In the genomic region with DNA sequence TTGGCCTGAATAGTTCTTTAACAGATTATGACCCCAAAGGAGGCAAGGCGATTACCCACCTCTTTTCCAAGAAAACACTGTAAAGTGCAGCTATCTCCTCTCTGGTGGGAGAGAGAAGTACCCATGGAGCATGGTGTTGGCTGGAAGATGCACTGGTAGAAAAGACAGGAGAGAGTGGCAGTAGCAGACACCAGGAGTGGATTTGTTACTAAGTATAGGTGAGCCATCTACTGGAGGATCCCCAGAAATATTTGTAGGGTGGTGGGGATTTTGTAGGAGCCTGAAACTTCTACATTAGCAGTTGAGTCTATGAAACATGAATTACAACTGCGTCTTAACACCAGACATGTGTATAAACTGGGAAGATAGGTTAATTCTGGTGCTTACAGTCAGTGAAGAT, we compare ENCODE assay signal across 1 cellular context.
TF ChIP-seq lines count a peak whose summit lies in the region.

No MANE protein-coding gene starts in this region.

TF ChIP-seq in GM23338, 12 proteins besides CTCF, POLR2A, EP300 and RAD21 (continued from another document):
- TF ChIP-seq ZNF331 (CRISPR knock-in tag; IDR thresholded peaks at IDR 0.05; ENCODE audit: low read depth): no peak
